Comparison of ENCODE assay signal across 1 cellular context in the genomic region with DNA sequence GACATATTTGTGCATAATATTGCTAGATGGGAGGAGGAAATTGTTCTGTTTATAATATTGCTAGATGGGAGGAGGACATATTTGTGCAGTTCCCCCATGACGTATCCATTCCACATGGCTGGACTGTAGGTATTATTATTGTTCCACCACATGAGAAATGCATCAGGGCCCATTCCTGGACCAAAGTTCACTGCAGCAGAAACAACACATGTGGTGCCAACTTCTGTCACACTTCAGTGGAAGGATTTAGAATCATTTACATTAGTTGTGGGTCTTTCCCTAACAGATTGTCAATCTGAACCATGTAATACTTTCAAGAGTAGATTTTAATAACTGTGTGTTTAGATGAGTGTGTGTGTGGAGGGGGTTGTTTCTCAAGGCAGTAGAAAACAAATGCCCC.
TF ChIP-seq lines count a peak whose summit lies in the region.

No MANE protein-coding gene starts in this region.

TF ChIP-seq in K562, 482 proteins besides CTCF, POLR2A, EP300 and RAD21 (continued from another document):
- TF ChIP-seq BMI1 (IDR thresholded peaks at IDR 0.05; ENCODE audit: low read length): no peak
- TF ChIP-seq SMAD4 (CRISPR knock-in tag; conservative IDR thresholded peaks at IDR 0.05): no peak
- TF ChIP-seq ZNF146 (CRISPR knock-in tag; IDR thresholded peaks at IDR 0.05; ENCODE audit: unreplicated experiment): no peak
- TF ChIP-seq NFIC (IDR thresholded peaks at IDR 0.05): no peak
- TF ChIP-seq THAP7 (CRISPR knock-in tag; IDR thresholded peaks at IDR 0.05): no peak
- TF ChIP-seq ARID1B (IDR thresholded peaks at IDR 0.05): no peak
- TF ChIP-seq FOXO4 (CRISPR knock-in tag; IDR thresholded peaks at IDR 0.05): no peak
- TF ChIP-seq, protein P1, sequence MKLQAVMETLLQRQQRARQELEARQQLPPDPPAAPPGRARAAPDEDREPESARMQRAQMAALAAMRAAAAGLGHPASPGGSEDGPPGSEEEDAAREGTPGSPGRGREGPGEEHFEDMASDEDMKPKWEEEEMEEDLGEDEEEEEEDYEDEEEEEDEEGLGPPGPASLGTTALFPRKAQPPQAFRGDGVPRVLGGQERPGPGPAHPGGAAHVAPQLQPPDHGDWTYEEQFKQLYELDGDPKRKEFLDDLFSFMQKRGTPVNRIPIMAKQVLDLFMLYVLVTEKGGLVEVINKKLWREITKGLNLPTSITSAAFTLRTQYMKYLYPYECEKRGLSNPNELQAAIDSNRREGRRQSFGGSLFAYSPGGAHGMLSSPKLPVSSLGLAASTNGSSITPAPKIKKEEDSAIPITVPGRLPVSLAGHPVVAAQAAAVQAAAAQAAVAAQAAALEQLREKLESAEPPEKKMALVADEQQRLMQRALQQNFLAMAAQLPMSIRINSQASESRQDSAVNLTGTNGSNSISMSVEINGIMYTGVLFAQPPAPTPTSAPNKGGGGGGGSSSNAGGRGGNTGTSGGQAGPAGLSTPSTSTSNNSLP (IDR thresholded peaks at IDR 0.05; ENCODE audit: borderline replicate concordance, low read depth, low read length): no peak
- TF ChIP-seq KDM1A (IDR thresholded peaks at IDR 0.05): no peak
- no peak for TF ChIP-seq E2F1 (CRISPR knock-in tag; IDR thresholded peaks at IDR 0.05)
- TF ChIP-seq SMARCC2 (IDR thresholded peaks at IDR 0.05; ENCODE audit: low read depth): no peak
- TF ChIP-seq ILK (tag; IDR thresholded peaks at IDR 0.05; ENCODE audit: borderline replicate concordance, low read depth): no peak
